Comparison of ENCODE assay signal across 8 cellular contexts in genomic region chr12:6074979-6075585, GRCh38. TPM values are rescaled to one million over a fixed set of nuclear protein-coding genes. Genes with fewer than 3 reads are reported as not detected.
A peak's percentile ranks its signal among the peaks of the same experiment; 100 is the strongest.
DNase-seq lines count a peak whose midpoint lies in the region; ATAC-seq and TF ChIP-seq lines count a peak whose summit lies in the region.

No MANE protein-coding gene starts in this region.

- TF ChIP-seq CTCF in body of pancreas (IDR thresholded peaks at IDR 0.05) (no peak), mucosa of descending colon (IDR thresholded peaks at IDR 0.05) (no peak), upper lobe of right lung (IDR thresholded peaks at IDR 0.05) (no peak)

- H3K36me3 ChIP-seq in body of pancreas (replicated peaks in 1 of 2; ENCODE audit: insufficient read depth in 1 of 2, low read depth in 2 of 2) (no peaks in the 10 kb centered on the region), mucosa of descending colon (ENCODE audit: low read depth) (no peaks in the 10 kb centered on the region), upper lobe of right lung (no peaks in the 10 kb centered on the region)

- H3K4me1 ChIP-seq in body of pancreas (no peaks in the 10 kb centered on the region), mucosa of descending colon (ENCODE audit: low read depth) (no peaks in the 10 kb centered on the region), upper lobe of right lung (peaks cover 32% of the 10 kb centered on the region)

- intact Hi-C loops in body of pancreas (cut with DNase I) = no loop called here
- intact Hi-C loops in mucosa of descending colon (cut with DNase I, micrococcal nuclease) = no loop called here
- intact Hi-C loops in upper lobe of right lung (cut with DNase I) = no loop called here

- H3K9me3 ChIP-seq in body of pancreas (no peaks in the 10 kb centered on the region), mucosa of descending colon (no peaks in the 10 kb centered on the region), upper lobe of right lung (no peaks in the 10 kb centered on the region)

- H3K27me3 ChIP-seq in body of pancreas = no peaks in the 10 kb centered on the region
- H3K27me3 ChIP-seq in upper lobe of right lung = no peaks in the 10 kb centered on the region

- 27 to 46% methylated on average over 12 to 29 of the region's 31 CpGs for WGBS in body of pancreas, 2 donors

- peak in 1 of 3 donors; percentile 10 for TF ChIP-seq POLR2A in body of pancreas (IDR thresholded peaks at IDR 0.05)

- peak; percentile 20 for ATAC-seq in body of pancreas
- ATAC-seq in mucosa of descending colon = peak; percentile 65
- peak; percentile 80 for ATAC-seq in upper lobe of right lung
- no peak for ATAC-seq in HG03439 (IDR thresholded peaks at IDR 0.05; ENCODE audit: unreplicated experiment)
- no peak for ATAC-seq in HG03520 (IDR thresholded peaks at IDR 0.05; ENCODE audit: unreplicated experiment)

- DNase-seq in activated gamma-delta T cell treated with Interleukin-2 at 50 U/mL for 16 hours (peak; percentile 29), activated gamma-delta T cell (lab: John Stamatoyannopoulos, UW) (no peak), body of pancreas (peak in 1 of 4 donors; percentile 46), mucosa of descending colon (peak in 2 of 3 donors; percentile 30 to 38), upper lobe of right lung (peak; percentile 76), NCI-H2107 (lab: John Stamatoyannopoulos, UW) (no peak)

- H3K4me3 ChIP-seq in body of pancreas (no peak overlapping the region), mucosa of descending colon (no peak overlapping the region), upper lobe of right lung (peak overlapping the region; percentile 28)

- no peak overlapping the region for H3K27ac ChIP-seq in body of pancreas
- peak overlapping the region; percentile 63 for H3K27ac ChIP-seq in upper lobe of right lung

RNA-seq across cellular contexts. Expression of gene VWF, which starts 49.4 kb away (rescaled TPM):
- total RNA-seq in body of pancreas = 10 to 100 TPM; 76.1 to 78.1 TPM
- total RNA-seq in mucosa of descending colon = 10 to 100 TPM; 34.3 to 82.5 (median 72.9) TPM
- total RNA-seq in upper lobe of right lung = 729 TPM

Comparison
In these comparisons a context has a peak if more than half of its experiments do, and no peak if none do; other contexts are left out.
1. DNase-seq: peak in activated gamma-delta T cell treated with Interleukin-2 at 50 U/mL for 16 hours (single experiment), mucosa of descending colon (2 of 3) and upper lobe of right lung (single experiment); none in activated gamma-delta T cell (single experiment) and NCI-H2107 (single experiment).
2. ATAC-seq: peak in body of pancreas (single experiment), mucosa of descending colon (single experiment) and upper lobe of right lung (single experiment); none in HG03439 (single experiment) and HG03520 (single experiment).